In genomic region chr14:49897965-49898364, GRCh38 we compare ENCODE assay signal across 10 cellular contexts. TPM values are rescaled to one million over a fixed set of nuclear protein-coding genes. Genes with fewer than 3 reads are reported as not detected.
DNase-seq lines count a peak whose midpoint lies in the region; ATAC-seq, FAIRE-seq and TF ChIP-seq lines count a peak whose summit lies in the region.
"Had no signal": no experiment of that assay in that cellular context is flagged by ENCODE, and none has a peak within 500 bp of the region (broad histone marks: within the 10 kb centered on the region; RNA-seq: fewer than 3 reads in every experiment).

No MANE protein-coding gene starts in this region.

- TF ChIP-seq RAD21 in GM12878 (IDR thresholded peaks at IDR 0.05; ENCODE audit: insufficient read depth, low read depth, low read length): no peak

- RAD21 ChIA-PET in GM12878 (lab: Charles Lee; ENCODE audit: unreplicated experiment): interaction anchor here (0.6 to 1.4 kb wide), 8 partner anchors 28 to 206 kb away, joined by 3 to 11 read pairs (median 4); no protein-coding TSS in a partner anchor

- H3K9me3 ChIP-seq in CD4-positive, alpha-beta T cell (ENCODE audit: control insufficient read depth, low read length): no peaks in the 10 kb centered on the region
- H3K9me3 ChIP-seq in GM12878 (replicated peaks; ENCODE audit: control insufficient read depth, insufficient read depth, low read length): no peaks in the 10 kb centered on the region

- no peaks in the 10 kb centered on the region for H3K27me3 Mint-ChIP-seq in CD4-positive, alpha-beta T cell
- H3K27me3 Mint-ChIP-seq in naive B cell: no peaks in the 10 kb centered on the region

- no peaks in the 10 kb centered on the region for H3K27me3 ChIP-seq in CD4-positive, alpha-beta T cell (ENCODE audit: control insufficient read depth, insufficient read depth, low read length)
- no peaks in the 10 kb centered on the region for H3K27me3 ChIP-seq in GM12878 (replicated peaks in 1 of 2; ENCODE audit: control insufficient read depth in 2 of 2, insufficient read depth in 2 of 2, low read length in 1 of 2)

- SMC1A ChIA-PET in GM12878 (lab: Charles Lee; ENCODE audit: uncharacterized antibody, unreplicated experiment): interaction anchor here (1.0 to 1.4 kb wide), 6 partner anchors 10 to 207 kb away, joined by 3 to 5 read pairs (median 4); no protein-coding TSS in a partner anchor

- no peak for FAIRE-seq in GM12878 (lab: Jason Lieb, UNC)

- in situ Hi-C loops in GM12878 (cut with MboI): no loop called here

- TF ChIP-seq EP300 in GM12878 (IDR thresholded peaks at IDR 0.05; ENCODE audit: borderline replicate concordance in 1 of 2, control insufficient read depth in 1 of 2, low read depth in 2 of 2, low read length in 2 of 2): no peak

- ATAC-seq in CD4-positive, alpha-beta T cell (ENCODE audit: poor library complexity): no peak
- ATAC-seq in GM12878 (no peak), naive B cell (ENCODE audit: low read depth in 2 of 2) (no peak), HG03354 (IDR thresholded peaks at IDR 0.05; ENCODE audit: poor library complexity, severe bottlenecking, unreplicated experiment) (no peak)

- no peak for DNase-seq in CD4-positive, alpha-beta T cell
- DNase-seq in HT-29 (ENCODE audit: low spot score) (peak; percentile 36), GM12878 (ENCODE audit: low read depth, low spot score) (no peak), naive B cell (no peak), SHP77 (lab: John Stamatoyannopoulos, UW) (no peak), DMS79 treated with DMSO at 0.1 percent for 48 hours (lab: John Stamatoyannopoulos, UW) (no peak), ecto neural progenitor cell (ENCODE audit: low spot score) (no peak)
- DNase-seq: erythroblast had no signal

- CTCF ChIA-PET in CD4-positive, alpha-beta T cell (lab: Charles Lee): interaction anchor here (0.7 to 1.0 kb wide), 3 partner anchors 33 to 45 kb away, joined by 3 read pairs; partner anchors contain the start of gene NEMF
- CTCF ChIA-PET in GM12878 (lab: Yijun Ruan, JAX): interaction anchor here (0.6 to 1.0 kb wide), 4 partner anchors 10 to 751 kb away, joined by 3 to 5 read pairs (median 4); no protein-coding TSS in a partner anchor

- peak overlapping the region; percentile 58 for H3K4me3 ChIP-seq in GM12878

- H2AFZ ChIP-seq in GM12878 (ENCODE audit: control insufficient read depth, low read depth, low read length): no peak overlapping the region

- H3K27ac ChIP-seq in CD4-positive, alpha-beta T cell (ENCODE audit: low read depth, low read length): peak overlapping the region; percentile 30
- peak overlapping the region; percentile 100 for H3K27ac ChIP-seq in GM12878 (ENCODE audit: control insufficient read depth, insufficient read depth)
- H3K27ac ChIP-seq: HL-60 had no signal

- peak overlapping the region; percentile 96 for H3K27ac Mint-ChIP-seq in CD4-positive, alpha-beta T cell
- H3K27ac Mint-ChIP-seq in naive B cell: peak overlapping the region; percentile 54 to 89 (median 77)

- no peaks in the 10 kb centered on the region for H3K4me1 ChIP-seq in GM12878 (ENCODE audit: control insufficient read depth, insufficient read depth, low read length)

- peaks cover 39% of the 10 kb centered on the region for H3K36me3 Mint-ChIP-seq in CD4-positive, alpha-beta T cell (ENCODE audit: low read depth)
- H3K36me3 Mint-ChIP-seq in naive B cell: peaks cover 20 to 33% of the 10 kb centered on the region in 2 donors

- peak overlapping the region; percentile 64 for H3K4me2 ChIP-seq in GM12878 (ENCODE audit: control insufficient read depth, insufficient read depth)

- H3K9ac ChIP-seq in GM12878 (ENCODE audit: control insufficient read depth, insufficient read depth, low read length): peak overlapping the region; percentile 5; the same call in 1 of the 2 replicates

- H4K20me1 ChIP-seq in GM12878 (ENCODE audit: control insufficient read depth, insufficient read depth): no peaks in the 10 kb centered on the region

- H3K4me3 Mint-ChIP-seq in CD4-positive, alpha-beta T cell: peak overlapping the region; percentile 81
- peak overlapping the region in 4 of 8 donors; percentile 13 to 69 (median 30) for H3K4me3 Mint-ChIP-seq in naive B cell

- WGBS in GM12878 (ENCODE audit: insufficient coverage, insufficient replicate concordance, low lambda C conversion rate, missing lambda C conversion rate): 95% methylated on average over 1 of the region's 1 CpG

- H3K79me2 ChIP-seq in GM12878 (ENCODE audit: control insufficient read depth, insufficient read depth, low read length): peaks cover 68% of the 10 kb centered on the region

- POLR2A ChIA-PET in CD4-positive, alpha-beta T cell (lab: Charles Lee): interaction anchor here (1.0 to 1.3 kb wide), 4 partner anchors 16 to 105 kb away, joined by 3 to 6 read pairs (median 4); partner anchors contain the start of gene NEMF
- POLR2A ChIA-PET in GM12878 (lab: Charles Lee): interaction anchor here (0.9 to 1.4 kb wide), 3 partner anchors 74 to 164 kb away, joined by 5 to 6 read pairs (median 6); no protein-coding TSS in a partner anchor

- no peak for TF ChIP-seq POLR2A in GM12878 (IDR thresholded peaks at IDR 0.05; ENCODE audit: low read depth, low read length)

- no TSS peak for BruUV-seq in GM12878 (replicated peaks; lab: Mats Ljungman, UMichigan)

- H3K36me3 ChIP-seq in GM12878 (ENCODE audit: control insufficient read depth in 2 of 2, insufficient read depth in 2 of 2, low read length in 1 of 2): no peaks in the 10 kb centered on the region; a peak in 1 of 4 replicates

- no peaks in the 10 kb centered on the region for H3K9me3 Mint-ChIP-seq in CD4-positive, alpha-beta T cell
- no peaks in the 10 kb centered on the region for H3K9me3 Mint-ChIP-seq in naive B cell

- no peak for TF ChIP-seq CTCF in CD4-positive, alpha-beta T cell (IDR thresholded peaks at IDR 0.05)
- no peak for TF ChIP-seq CTCF in GM12878 (IDR thresholded peaks at IDR 0.05 in 2 of 3, conservative IDR thresholded peaks at IDR 0.05 in 1 of 3; ENCODE audit: control insufficient read depth in 2 of 3, extremely low read depth in 1 of 3, insufficient read depth in 1 of 3, low read depth in 3 of 3, low read length in 3 of 3)

- peaks cover 59% of the 10 kb centered on the region for H3K4me1 Mint-ChIP-seq in CD4-positive, alpha-beta T cell (ENCODE audit: low read depth)
- peaks cover 42 to 56% (median 51%) of the 10 kb centered on the region in 3 donors for H3K4me1 Mint-ChIP-seq in naive B cell

- intact Hi-C loops in CD4-positive, alpha-beta T cell (cut with DNase I, micrococcal nuclease): loop anchor here in 1 of 2 experiments (5.0 kb wide), 1 partner anchor 74 kb away; no protein-coding TSS in a partner anchor
- intact Hi-C loops in GM12878 (cut with micrococcal nuclease; ENCODE audit: unreplicated experiment): no loop called here

TF ChIP-seq in GM12878, 131 proteins besides CTCF, POLR2A, EP300 and RAD21:
- TF ChIP-seq NR2C1 (IDR thresholded peaks at IDR 0.05) (no peak), EGR1 (IDR thresholded peaks at IDR 0.05; ENCODE audit: borderline replicate concordance in 1 of 2, low read depth in 2 of 2, low read length in 2 of 2) (no peak), IKZF2 (IDR thresholded peaks at IDR 0.05) (peak in 1 of 2 experiments; percentile 30; a peak in 1 of 4 replicates), NR2F1 (conservative IDR thresholded peaks at IDR 0.05) (no peak), TCF7 (IDR thresholded peaks at IDR 0.05; ENCODE audit: borderline replicate concordance) (no peak)

RNA-seq across cellular contexts. Expression of gene ARF6, which starts 5.1 kb away (rescaled TPM):
- total RNA-seq in CD4-positive, alpha-beta T cell: 10 to 100 TPM; 67.2 to 69.7 TPM
- 47.1 and 47.3 TPM in 2 replicates for total RNA-seq in HT-29 (2014; rRNA removed; shearing (Covaris generic))
- total RNA-seq in GM12878 (2013; cell fraction: nucleolus; rRNA removed): 27.7 and 30.1 TPM in 2 replicates
- 64.5 and 66.1 TPM in 2 replicates for total RNA-seq in GM12878 (2014; rRNA removed)
- total RNA-seq in GM12878 (2014; rRNA removed; fragmentation: Illumina TruSeq; extraction: Trizol): 49.8 and 50.0 TPM in 2 replicates
- total RNA-seq in GM12878 (2021): 91.3 and 94.2 TPM in 2 replicates
- 27.1 TPM for polyA plus RNA-seq in GM12878 (2011; ENCODE audit: low read depth)
- 47.8 and 52.2 TPM in 2 replicates for polyA plus RNA-seq in GM12878 (2011; rRNA removed)
- 32.4 and 36.0 TPM in 2 replicates for polyA plus RNA-seq in GM12878 (2011; cell fraction: cytosol; rRNA removed)
- polyA plus RNA-seq in GM12878 (2011; cell fraction: nucleus; rRNA removed): 27.7 and 42.9 TPM in 2 replicates
- polyA plus RNA-seq in GM12878 (2012): 57.0 and 69.3 TPM in 2 replicates
- 74.8 and 82.5 TPM in 2 replicates for polyA plus RNA-seq in GM12878 (2014; fragmentation: Illumina TruSeq; extraction: Trizol)
- polyA plus RNA-seq in GM12878 (2014; fragmentation: Nextera tagmentation; extraction: Ambion mirVana): 10 to 100 TPM; 46.8 to 86.6 TPM
- polyA plus RNA-seq in GM12878 (2014; rRNA removed): 69.1 and 73.0 TPM in 2 replicates
- polyA plus RNA-seq in GM12878 (2016; fragmentation: Nextera tagmentation; extraction: Ambion mirVana): 100 to 1,000 TPM; 125 to 128 TPM
- 35.5 and 38.3 TPM in 2 replicates for polyA minus RNA-seq in GM12878 (2011; rRNA and poly(A)+ RNA removed)
- 16.7 and 23.6 TPM in 2 replicates for polyA minus RNA-seq in GM12878 (2011; cell fraction: cytosol; rRNA and poly(A)+ RNA removed)
- 20.7 and 36.2 TPM in 2 replicates for polyA minus RNA-seq in GM12878 (2011; cell fraction: nucleus; rRNA and poly(A)+ RNA removed)
- polyA plus RNA-seq in naive B cell (ENCODE audit: low read depth in 6 of 6): 100 to 1,000 TPM; 161 to 190 (median 184) TPM

RNA-seq across cellular contexts. Expression of gene NEMF, which starts 45.4 kb away (rescaled TPM):
- total RNA-seq in CD4-positive, alpha-beta T cell: 10 to 100 TPM; 96.0 to 97.7 TPM
- total RNA-seq in HT-29 (2014; rRNA removed; shearing (Covaris generic)): 12.4 and 20.0 TPM in 2 replicates
- 415 and 438 TPM in 2 replicates for total RNA-seq in GM12878 (2013; cell fraction: nucleolus; rRNA removed)
- total RNA-seq in GM12878 (2014; rRNA removed): 46.7 and 58.0 TPM in 2 replicates
- 80.1 and 87.2 TPM in 2 replicates for total RNA-seq in GM12878 (2014; rRNA removed; fragmentation: Illumina TruSeq; extraction: Trizol)
- 47.7 and 49.4 TPM in 2 replicates for total RNA-seq in GM12878 (2021)
- 15.2 TPM for polyA plus RNA-seq in GM12878 (2011; ENCODE audit: low read depth)
- 60.2 and 86.4 TPM in 2 replicates for polyA plus RNA-seq in GM12878 (2011; rRNA removed)
- polyA plus RNA-seq in GM12878 (2011; cell fraction: cytosol; rRNA removed): 12.5 and 20.0 TPM in 2 replicates
- 81.1 and 95.0 TPM in 2 replicates for polyA plus RNA-seq in GM12878 (2011; cell fraction: nucleus; rRNA removed)
- 33.0 and 33.7 TPM in 2 replicates for polyA plus RNA-seq in GM12878 (2012)
- 73.9 and 93.3 TPM in 2 replicates for polyA plus RNA-seq in GM12878 (2014; fragmentation: Illumina TruSeq; extraction: Trizol)
- polyA plus RNA-seq in GM12878 (2014; fragmentation: Nextera tagmentation; extraction: Ambion mirVana): 10 to 100 TPM; 36.8 to 62.6 TPM
- polyA plus RNA-seq in GM12878 (2014; rRNA removed): 28.6 and 31.5 TPM in 2 replicates
- polyA plus RNA-seq in GM12878 (2016; fragmentation: Nextera tagmentation; extraction: Ambion mirVana): 10 to 100 TPM; 62.0 to 72.5 TPM
- polyA minus RNA-seq in GM12878 (2011; rRNA and poly(A)+ RNA removed): 76.8 and 95.8 TPM in 2 replicates
- 18.6 and 21.8 TPM in 2 replicates for polyA minus RNA-seq in GM12878 (2011; cell fraction: cytosol; rRNA and poly(A)+ RNA removed)
- polyA minus RNA-seq in GM12878 (2011; cell fraction: nucleus; rRNA and poly(A)+ RNA removed): 72.4 and 134 TPM in 2 replicates
- polyA plus RNA-seq in naive B cell (ENCODE audit: low read depth in 6 of 6): 10 to 100 TPM; 42.8 to 80.8 (median 50.0) TPM
